Comparison of ENCODE assay signal across 1 cellular context in genomic region chr2:27685577-27685976, GRCh38.
TF ChIP-seq lines count a peak whose summit lies in the region.

No MANE protein-coding gene starts in this region.

TF ChIP-seq in K562, 482 proteins besides CTCF, POLR2A, EP300 and RAD21:
- peak; percentile 8; the same call in 1 of the 2 replicates for TF ChIP-seq C11orf30 (IDR thresholded peaks at IDR 0.05; ENCODE audit: low read depth)
- no peak for TF ChIP-seq ZNF384 (IDR thresholded peaks at IDR 0.05; ENCODE audit: low read depth, low read length)
- TF ChIP-seq GABPA (tag; conservative IDR thresholded peaks at IDR 0.05; ENCODE audit: low read depth) = no peak
- TF ChIP-seq ZNF316 (IDR thresholded peaks at IDR 0.05) = peak; percentile 22; the same call in 1 of the 2 replicates
- no peak for TF ChIP-seq HIVEP1 (CRISPR knock-in tag; IDR thresholded peaks at IDR 0.05)
- TF ChIP-seq KDM4B (IDR thresholded peaks at IDR 0.05; ENCODE audit: borderline replicate concordance in 2 of 2, low read depth in 1 of 2) = no peak
- no peak for TF ChIP-seq ATF3 (IDR thresholded peaks at IDR 0.05)
- no peak for TF ChIP-seq ATF3 (CRISPR knock-in tag; conservative IDR thresholded peaks at IDR 0.05)
